36 cellular contexts compared by ENCODE assay signal in genomic region chrX:140563893-140564292, GRCh38. TPM values are rescaled to one million over a fixed set of nuclear protein-coding genes. Genes with fewer than 3 reads are reported as not detected.
"Had no signal": no experiment of that assay in that cellular context is flagged by ENCODE, and none has a peak within 500 bp of the region (broad histone marks: within the 10 kb centered on the region; RNA-seq: fewer than 3 reads in every experiment).

No MANE protein-coding gene starts in this region.

- FAIRE-seq: astrocyte, bronchial epithelial cell had no signal

- H3K36me3 ChIP-seq: brain microvascular endothelial cell, esophagus muscularis mucosa, gastroesophageal sphincter, WERI-Rb-1 had no signal

- H3K4me3 ChIP-seq: esophagus muscularis mucosa, gastroesophageal sphincter had no signal

- H3K27me3 Mint-ChIP-seq: activated B cell treated with CpG ODN at 0.5 μM for 24 hours; activated CD8-positive, alpha-beta T cell treated with anti-CD3 and anti-CD28 coated beads for 36 hours; activated naive CD8-positive, alpha-beta T cell; activated T-helper 17 cell treated with anti-CD3 and anti-CD28 coated beads, Interleukin-2, amount 50 U/mL, for 72 hours; central memory CD8-positive, alpha-beta T cell; effector memory CD8-positive, alpha-beta T cell; T-helper 17 cell had no signal

- H3K27ac ChIP-seq: brain microvascular endothelial cell, esophagus muscularis mucosa, foreskin keratinocyte, gastroesophageal sphincter, WERI-Rb-1 had no signal

- H3K9me3 ChIP-seq: esophagus muscularis mucosa, gastroesophageal sphincter had no signal

- H3K36me3 Mint-ChIP-seq: activated naive CD8-positive, alpha-beta T cell had no signal

- H3K4me1 ChIP-seq: esophagus muscularis mucosa, foreskin keratinocyte, gastroesophageal sphincter had no signal

- H3K27me3 ChIP-seq: brain microvascular endothelial cell, esophagus muscularis mucosa, foreskin keratinocyte, gastroesophageal sphincter had no signal

- DNase-seq: activated B cell treated with CpG ODN at 0.5 μM for 24 hours; activated CD4-positive, alpha-beta T cell treated with anti-CD3 and anti-CD28 coated beads for 48 hours; activated CD4-positive, alpha-beta T cell treated with anti-CD3 and anti-CD28 coated beads, Interleukin-2, amount 50 U/mL, for 1 hour; activated CD4-positive, alpha-beta T cell treated with anti-CD3 and anti-CD28 coated beads, Interleukin-2, amount 50 U/mL, for 48 hours; activated CD8-positive, alpha-beta memory T cell treated with anti-CD3 and anti-CD28 coated beads for 24 hours; activated CD8-positive, alpha-beta T cell treated with anti-CD3 and anti-CD28 coated beads for 36 hours; activated effector memory CD4-positive, alpha-beta T cell treated with Interleukin-2 at 50 U/mL for 16 hours; activated gamma-delta T cell treated with Interleukin-2 at 50 U/mL for 16 hours; activated naive CD4-positive, alpha-beta T cell treated with anti-CD3 and anti-CD28 coated beads, Interleukin-2, amount 50 U/mL, for 16 hours; activated naive CD4-positive, alpha-beta T cell treated with Interleukin-2 at 50 U/mL for 16 hours; activated T-cell treated with anti-CD3 and anti-CD28 coated beads, Interleukin-2, amount 50 U/mL, for 4 hours; amniotic stem cell; anterior cingulate cortex; brain microvascular endothelial cell; cortex of kidney; dermis blood vessel endothelial cell; effector CD4-positive, alpha-beta T cell; effector memory CD8-positive, alpha-beta T cell; erythroblast; foreskin keratinocyte; T-helper 1 cell; T-helper 17 cell; T1000; WERI-Rb-1 had no signal

- ATAC-seq: activated CD4-positive, CD25-positive, alpha-beta regulatory T cell treated with anti-CD3 and anti-CD28 coated beads, Interleukin-2, amount 50 U/mL, for 24 hours; activated CD8-positive, alpha-beta T cell treated with anti-CD3 and anti-CD28 coated beads for 36 hours; activated T-cell treated with anti-CD3 and anti-CD28 coated beads, Interleukin-2, amount 50 U/mL, for 4 hours; activated T-helper 17 cell treated with anti-CD3 and anti-CD28 coated beads, Interleukin-2, amount 50 U/mL, for 72 hours; effector memory CD8-positive, alpha-beta T cell; foreskin keratinocyte; gastroesophageal sphincter; T-helper 17 cell had no signal

- H3K27ac Mint-ChIP-seq: activated B cell treated with CpG ODN at 0.5 μM for 24 hours; activated CD8-positive, alpha-beta T cell treated with anti-CD3 and anti-CD28 coated beads for 36 hours; activated naive CD8-positive, alpha-beta T cell; activated T-helper 17 cell treated with anti-CD3 and anti-CD28 coated beads, Interleukin-2, amount 50 U/mL, for 72 hours; effector memory CD8-positive, alpha-beta T cell; T-helper 17 cell; T-helper 2 cell treated with Interferon-gamma antibody and Interleukin-4, amounts not matched to agents 5 μg/mL and 100 μg/mL, for 36 hours had no signal

- H3K9me3 Mint-ChIP-seq: activated CD8-positive, alpha-beta T cell treated with anti-CD3 and anti-CD28 coated beads for 36 hours; activated T-cell treated with anti-CD3 and anti-CD28 coated beads, Interleukin-2, amount 50 U/mL, for 4 hours; activated T-helper 17 cell treated with anti-CD3 and anti-CD28 coated beads, Interleukin-2, amount 50 U/mL, for 72 hours; central memory CD8-positive, alpha-beta T cell; effector memory CD8-positive, alpha-beta T cell; T-helper 2 cell treated with Interferon-gamma antibody and Interleukin-4, amounts not matched to agents 5 μg/mL and 100 μg/mL, for 36 hours had no signal

- H3K4me1 Mint-ChIP-seq: activated B cell treated with CpG ODN at 0.5 μM for 24 hours; activated T-helper 17 cell treated with anti-CD3 and anti-CD28 coated beads, Interleukin-2, amount 50 U/mL, for 72 hours; central memory CD8-positive, alpha-beta T cell; T-helper 17 cell had no signal

- H3K4me3 Mint-ChIP-seq: activated B cell treated with CpG ODN at 0.5 μM for 24 hours; activated CD8-positive, alpha-beta T cell treated with anti-CD3 and anti-CD28 coated beads for 36 hours; activated naive CD8-positive, alpha-beta T cell; activated T-cell treated with anti-CD3 and anti-CD28 coated beads, Interleukin-2, amount 50 U/mL, for 4 hours; activated T-helper 17 cell treated with anti-CD3 and anti-CD28 coated beads, Interleukin-2, amount 50 U/mL, for 72 hours; central memory CD8-positive, alpha-beta T cell; effector memory CD8-positive, alpha-beta T cell; T-helper 17 cell; T-helper 2 cell treated with Interferon-gamma antibody and Interleukin-4, amounts not matched to agents 5 μg/mL and 100 μg/mL, for 36 hours had no signal

RNA-seq across cellular contexts. Expression of gene SOX3, which starts 59.0 kb away (rescaled TPM):
- total RNA-seq: activated B cell treated with CpG ODN at 0.5 μM for 24 hours; activated CD8-positive, alpha-beta T cell treated with anti-CD3 and anti-CD28 coated beads for 36 hours; activated T-cell treated with anti-CD3 and anti-CD28 coated beads, Interleukin-2, amount 50 U/mL, for 4 hours; activated T-helper 17 cell treated with anti-CD3 and anti-CD28 coated beads, Interleukin-2, amount 50 U/mL, for 72 hours; bronchial epithelial cell; cardiac septum; dermis blood vessel endothelial cell; esophagus muscularis mucosa; foreskin keratinocyte; gastroesophageal sphincter; glomerular endothelial cell; T-helper 17 cell had no signal
- polyA plus RNA-seq: adipose tissue, foreskin keratinocyte had no signal
